12 cellular contexts compared by ENCODE assay signal in the genomic region with DNA sequence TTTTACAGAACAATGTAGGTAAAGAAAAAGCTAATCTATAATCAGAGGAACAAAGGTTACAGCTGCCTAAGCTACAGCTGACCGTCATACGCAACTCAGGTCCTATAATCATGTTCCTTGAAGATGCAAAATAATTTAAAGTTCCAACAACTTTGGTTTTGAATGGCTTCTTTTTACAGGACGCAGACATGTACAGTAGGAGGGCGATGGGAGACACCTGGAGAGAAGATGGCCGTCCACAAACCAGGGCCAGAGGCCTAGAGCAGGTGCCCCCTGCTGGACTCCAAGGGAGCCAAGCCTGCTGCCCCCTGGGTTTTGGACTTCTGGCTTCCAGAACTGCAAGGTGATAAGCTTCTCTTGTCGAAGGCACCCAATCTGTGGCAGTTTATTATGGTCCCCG. TPM values are rescaled to one million over a fixed set of nuclear protein-coding genes. Genes with fewer than 3 reads are reported as not detected.
DNase-seq lines count a peak whose midpoint lies in the region; ATAC-seq, FAIRE-seq and TF ChIP-seq lines count a peak whose summit lies in the region.
"Had no signal": no experiment of that assay in that cellular context is flagged by ENCODE, and none has a peak within 500 bp of the region (broad histone marks: within the 10 kb centered on the region; RNA-seq: fewer than 3 reads in every experiment).

No MANE protein-coding gene starts in this region.

- 0 out of 2 replicates have a peak overlapping the region, but pooled peaks have one; percentile 9 for H2AFZ ChIP-seq in Loucy (ENCODE audit: low read length)

- no peaks in the 10 kb centered on the region for H3K9me2 ChIP-seq in Loucy (replicated peaks; ENCODE audit: low read depth, low read length)

- ATAC-seq in mucosa of descending colon: peak; percentile 56
- ATAC-seq in stimulated activated naive CD8-positive, alpha-beta T cell treated with anti-CD3 and anti-CD28 coated beads, Interleukin-15, Interleukin-2, amounts not matched to agents 100 U/mL and 50 U/mL, for 24 hours: no peak

- H3K79me2 ChIP-seq in Loucy (ENCODE audit: insufficient read depth, low read length): no peaks in the 10 kb centered on the region

- H4K20me1 ChIP-seq in Loucy (ENCODE audit: insufficient read depth, low read length, poor library complexity, severe bottlenecking): no peaks in the 10 kb centered on the region

- H3K27me3 Mint-ChIP-seq in CD8-positive, alpha-beta memory T cell: peaks cover 3 to 9% of the 10 kb centered on the region in 2 donors

- intact Hi-C loops in mucosa of descending colon (cut with DNase I, micrococcal nuclease): no loop called here

- H3K9me3 ChIP-seq in Loucy (ENCODE audit: insufficient read depth, low read depth, low read length) (no peaks in the 10 kb centered on the region), mucosa of descending colon (peaks cover 8% of the 10 kb centered on the region)
- H3K9me3 ChIP-seq in CD8-positive, alpha-beta memory T cell (ENCODE audit: low read length): no peaks in the 10 kb centered on the region

- no peak overlapping the region for H3K4me3 Mint-ChIP-seq in CD8-positive, alpha-beta memory T cell

- FAIRE-seq in bronchial epithelial cell (lab: Jason Lieb, UNC): no peak
- FAIRE-seq: RCC 7860 had no signal

- no peak overlapping the region for H3K4me3 ChIP-seq in Loucy (ENCODE audit: low read length, poor library complexity, severe bottlenecking)
- H3K4me3 ChIP-seq in bronchial epithelial cell (ENCODE audit: low read depth, low read length): no peak overlapping the region
- no peak overlapping the region for H3K4me3 ChIP-seq in mucosa of descending colon
- H3K4me3 ChIP-seq in CD8-positive, alpha-beta memory T cell (ENCODE audit: low read length): no peak overlapping the region

- H3K27ac ChIP-seq in CD8-positive, alpha-beta memory T cell (ENCODE audit: low read depth, low read length): no peak overlapping the region

- no peaks in the 10 kb centered on the region for H3K4me1 Mint-ChIP-seq in CD8-positive, alpha-beta memory T cell

- no peaks in the 10 kb centered on the region for H3F3A ChIP-seq in Loucy (ENCODE audit: low read depth)

- H3K36me3 Mint-ChIP-seq in CD8-positive, alpha-beta memory T cell: peaks cover 0 to 11% (median 0%) of the 10 kb centered on the region in 3 donors

- POLR2A ChIA-PET in CD8-positive, alpha-beta memory T cell (lab: Charles Lee): no interaction called here

- H3K9ac ChIP-seq in Loucy (ENCODE audit: low read depth, low read length, poor library complexity, severe bottlenecking): no peak overlapping the region

- H3K4me1 ChIP-seq in Loucy (ENCODE audit: insufficient read depth, low read length, poor library complexity, severe bottlenecking) (no peaks in the 10 kb centered on the region), mucosa of descending colon (ENCODE audit: low read depth) (no peaks in the 10 kb centered on the region)
- H3K4me1 ChIP-seq in CD8-positive, alpha-beta memory T cell (ENCODE audit: insufficient read depth, low read length): no peaks in the 10 kb centered on the region

- no peak overlapping the region for H3K4me2 ChIP-seq in Loucy (ENCODE audit: low read depth, low read length, poor library complexity, severe bottlenecking)

- peaks cover 3 to 16% (median 11%) of the 10 kb centered on the region in 5 donors for H3K9me3 Mint-ChIP-seq in CD8-positive, alpha-beta memory T cell

- no peaks in the 10 kb centered on the region for H3K27me3 ChIP-seq in Loucy (ENCODE audit: insufficient read depth, low read length, poor library complexity, severe bottlenecking)
- H3K27me3 ChIP-seq in bronchial epithelial cell (ENCODE audit: control insufficient read depth, insufficient read depth, low read length): no peaks in the 10 kb centered on the region
- no peaks in the 10 kb centered on the region for H3K27me3 ChIP-seq in CD8-positive, alpha-beta memory T cell (ENCODE audit: insufficient read depth, low read length, poor library complexity, severe bottlenecking)

- CTCF ChIA-PET in CD8-positive, alpha-beta memory T cell (lab: Charles Lee): interaction anchor here (2.2 kb wide), 1 partner anchor 28 kb away, joined by 5 read pairs; no protein-coding TSS in a partner anchor

- H3K27ac Mint-ChIP-seq in CD8-positive, alpha-beta memory T cell: no peak overlapping the region

- TF ChIP-seq CTCF in Loucy (conservative IDR thresholded peaks at IDR 0.05; ENCODE audit: low read length): peak; percentile 73
- TF ChIP-seq CTCF in bronchial epithelial cell (IDR thresholded peaks at IDR 0.05; ENCODE audit: insufficient read depth, low read length, severe bottlenecking): peak; percentile 12
- no peak for TF ChIP-seq CTCF in mucosa of descending colon (IDR thresholded peaks at IDR 0.05)

- no peaks in the 10 kb centered on the region for H3K36me3 ChIP-seq in Loucy (ENCODE audit: insufficient read depth, low read length)
- no peaks in the 10 kb centered on the region for H3K36me3 ChIP-seq in bronchial epithelial cell (ENCODE audit: control insufficient read depth, insufficient read depth, low read length)
- no peaks in the 10 kb centered on the region for H3K36me3 ChIP-seq in mucosa of descending colon (ENCODE audit: low read depth)
- no peaks in the 10 kb centered on the region for H3K36me3 ChIP-seq in CD8-positive, alpha-beta memory T cell (ENCODE audit: insufficient read depth, low read length)

- peak; percentile 31 for DNase-seq in Daoy (ENCODE audit: low read depth)
- no peak for DNase-seq in bronchial epithelial cell (ENCODE audit: low read depth)
- DNase-seq in mucosa of descending colon: peak in 1 of 3 donors; percentile 20
- no peak for DNase-seq in CD8-positive, alpha-beta memory T cell
- DNase-seq in stimulated activated naive CD8-positive, alpha-beta T cell treated with anti-CD3 and anti-CD28 coated beads, Interleukin-15, Interleukin-2, amounts not matched to agents 100 U/mL and 50 U/mL, for 24 hours: no peak
- no peak for DNase-seq in NK-92 (lab: John Stamatoyannopoulos, UW; ENCODE audit: unreplicated experiment)
- no peak for DNase-seq in D341Med (ENCODE audit: low spot score)
- DNase-seq: activated CD4-positive, alpha-beta T cell treated with anti-CD3 and anti-CD28 coated beads, Interleukin-2, amount 50 U/mL, for 1 hour; stimulated activated CD4-positive, alpha-beta T cell treated with anti-CD3 and anti-CD28 coated beads, Interleukin-15, amount 100 ng/mL, for 24 hours had no signal

RNA-seq across cellular contexts. Expression of gene HGFAC, which starts 10.6 kb away (rescaled TPM):
- not detected in 2 replicates for total RNA-seq in Daoy (2014; rRNA removed; shearing (Covaris generic))
- total RNA-seq in bronchial epithelial cell (not detected in 2 replicates), mucosa of descending colon (under 1 TPM in 1 of 3 donors, not detected in 2; 0.95 TPM)
- not detected for total RNA-seq in CD8-positive, alpha-beta memory T cell
- polyA plus RNA-seq in CD8-positive, alpha-beta memory T cell: not detected
- total RNA-seq: mononuclear cell had no signal

RNA-seq across cellular contexts. Expression of gene DOK7, which starts 10.7 kb away (rescaled TPM):
- 0.11 and 2.0 TPM in 2 replicates for total RNA-seq in Daoy (2014; rRNA removed; shearing (Covaris generic))
- total RNA-seq in bronchial epithelial cell: 1.0 and 4.2 TPM in 2 replicates
- total RNA-seq in mucosa of descending colon: under 1 TPM; 0.28 to 0.61 (median 0.39) TPM
- total RNA-seq in CD8-positive, alpha-beta memory T cell: not detected
- not detected for polyA plus RNA-seq in CD8-positive, alpha-beta memory T cell
